In genomic region chr5:10126900-10127299, GRCh38 we compare ENCODE assay signal across 1 cellular context.
TF ChIP-seq lines count a peak whose summit lies in the region.

No MANE protein-coding gene starts in this region.

TF ChIP-seq in H1, 55 proteins besides CTCF, POLR2A, EP300 and RAD21:
- TF ChIP-seq MAX (IDR thresholded peaks at IDR 0.05) (no peak), TAF1 (IDR thresholded peaks at IDR 0.05; ENCODE audit: low read depth, low read length) (no peak), SP1 (IDR thresholded peaks at IDR 0.05; ENCODE audit: low read depth, low read length) (no peak), TBP (IDR thresholded peaks at IDR 0.05; ENCODE audit: low read depth, low read length) (no peak)
